Comparison of ENCODE assay signal across 11 cellular contexts in genomic region chr19:8459520-8460260, GRCh38. TPM values are rescaled to one million over a fixed set of nuclear protein-coding genes. Genes with fewer than 3 reads are reported as not detected.
DNase-seq lines count a peak whose midpoint lies in the region; ATAC-seq, FAIRE-seq and TF ChIP-seq lines count a peak whose summit lies in the region.
"Had no signal": no experiment of that assay in that cellular context is flagged by ENCODE, and none has a peak within 500 bp of the region (broad histone marks: within the 10 kb centered on the region; RNA-seq: fewer than 3 reads in every experiment).

No MANE protein-coding gene starts in this region.

- TF ChIP-seq POLR2A in GM12892 (IDR thresholded peaks at IDR 0.05; ENCODE audit: low read depth, low read length): no peak

- peaks cover 97% of the 10 kb centered on the region for H3K79me2 ChIP-seq in osteoblast (ENCODE audit: insufficient read depth, low read length)

- FAIRE-seq in GM12892 (lab: Jason Lieb, UNC): no peak

- no peak for DNase-seq in SK-N-MC (ENCODE audit: low read depth, low spot score)
- DNase-seq in fibroblast of the aortic adventitia (ENCODE audit: low read depth): peak; percentile 71
- no peak for DNase-seq in osteoblast (ENCODE audit: insufficient read length, low spot score, missing footprints)
- DNase-seq in GM12892 (ENCODE audit: insufficient read length): no peak
- DNase-seq in cerebellum (ENCODE audit: low spot score): no peak
- no peak for DNase-seq in GM13976 (ENCODE audit: low spot score)
- DNase-seq: dorsolateral prefrontal cortex, MM.1S had no signal

- no peak overlapping the region for H2AFZ ChIP-seq in osteoblast (ENCODE audit: low read length)

- H3K36me3 ChIP-seq in BLaER1 treated with 17β-estradiol and CSF1 and Interleukin-3, amounts not matched to agents 10 nM and 100 nM: peaks cover 89 to 100% (median 100%) of the 10 kb centered on the region in 11 experiments
- H3K36me3 ChIP-seq in SK-N-MC (ENCODE audit: insufficient read depth, low read length): peaks cover 98% of the 10 kb centered on the region
- H3K36me3 ChIP-seq in osteoblast (ENCODE audit: insufficient read depth, low read length): peaks cover 52% of the 10 kb centered on the region

- H3K27ac ChIP-seq in BLaER1 treated with 17β-estradiol and CSF1 and Interleukin-3, amounts not matched to agents 10 nM and 100 nM: 0 out of 22 replicates have a peak overlapping the region, but pooled peaks of 1 of the 11 experiments have one; percentile 5
- H3K27ac ChIP-seq in SK-N-MC (peak overlapping the region; percentile 80), osteoblast (ENCODE audit: low read depth, low read length) (peak overlapping the region; percentile 91)

- in situ Hi-C loops in GM13976 (cut with MboI; ENCODE audit: low sequenced_read_pairs, unreplicated experiment): no loop called here

- no peak overlapping the region for H3K4me3 ChIP-seq in BLaER1 treated with 17β-estradiol and CSF1 and Interleukin-3, amounts not matched to agents 10 nM and 100 nM
- H3K4me3 ChIP-seq in SK-N-MC (peak overlapping the region; percentile 59), fibroblast of the aortic adventitia (ENCODE audit: low read depth, low read length) (no peak overlapping the region), osteoblast (ENCODE audit: insufficient read depth, low read length) (peak overlapping the region; percentile 49)

- no peaks in the 10 kb centered on the region for H3K27me3 ChIP-seq in BLaER1 treated with 17β-estradiol and CSF1 and Interleukin-3, amounts not matched to agents 10 nM and 100 nM
- H3K27me3 ChIP-seq in osteoblast (ENCODE audit: insufficient read depth, low read length): no peaks in the 10 kb centered on the region
- H3K27me3 ChIP-seq: dorsolateral prefrontal cortex had no signal

- H3K4me1 ChIP-seq in BLaER1 treated with 17β-estradiol and CSF1 and Interleukin-3, amounts not matched to agents 10 nM and 100 nM: peaks cover 21 to 56% (median 40%) of the 10 kb centered on the region in 10 experiments
- H3K4me1 ChIP-seq in osteoblast (ENCODE audit: insufficient read depth, low read length): peaks cover 37% of the 10 kb centered on the region

- ATAC-seq in HG03442 (IDR thresholded peaks at IDR 0.05; ENCODE audit: unreplicated experiment): no peak

- TF ChIP-seq CTCF in fibroblast of the aortic adventitia (IDR thresholded peaks at IDR 0.05; ENCODE audit: insufficient read depth, low read length) (no peak), osteoblast (IDR thresholded peaks at IDR 0.05; ENCODE audit: extremely low read depth, low read depth, low read length) (no peak), GM13976 (IDR thresholded peaks at IDR 0.05; ENCODE audit: borderline replicate concordance, control extremely low read depth, extremely low read depth, insufficient read depth, missing control alignments) (no peak)

- peak overlapping the region in 3 of 11 experiments; percentile 8 to 14 (median 10); a peak in 1 of 22 replicates for H3K9ac ChIP-seq in BLaER1 treated with 17β-estradiol and CSF1 and Interleukin-3, amounts not matched to agents 10 nM and 100 nM
- peak overlapping the region; percentile 43 for H3K9ac ChIP-seq in SK-N-MC (ENCODE audit: insufficient read length)

- H4K20me1 ChIP-seq in BLaER1 treated with 17β-estradiol and CSF1 and Interleukin-3, amounts not matched to agents 10 nM and 100 nM: peaks cover 100% of the 10 kb centered on the region in 11 experiments
- H4K20me1 ChIP-seq in osteoblast (ENCODE audit: insufficient read depth, low read length): peaks cover 83% of the 10 kb centered on the region

- peak overlapping the region; percentile 7 to 57 (median 27); a peak in 17 of 22 replicates for H3K4me2 ChIP-seq in BLaER1 treated with 17β-estradiol and CSF1 and Interleukin-3, amounts not matched to agents 10 nM and 100 nM
- peak overlapping the region; percentile 82 for H3K4me2 ChIP-seq in osteoblast (ENCODE audit: insufficient read depth, low read length)

- H3K9me3 ChIP-seq in BLaER1 treated with 17β-estradiol and CSF1 and Interleukin-3, amounts not matched to agents 10 nM and 100 nM (replicated peaks in 1 of 11): no peaks in the 10 kb centered on the region
- H3K9me3 ChIP-seq in SK-N-MC (ENCODE audit: low read depth, low read length): no peaks in the 10 kb centered on the region
- H3K9me3 ChIP-seq in osteoblast (ENCODE audit: low read depth, low read length): no peaks in the 10 kb centered on the region

RNA-seq across cellular contexts. Expression of gene HNRNPM, which starts 14.9 kb away (rescaled TPM):
- 41.8 and 53.6 TPM in 2 replicates for total RNA-seq in fibroblast of the aortic adventitia (ENCODE audit: low replicate concordance)
- total RNA-seq in osteoblast: 37.7 and 39.4 TPM in 2 replicates
- 159 TPM for polyA plus RNA-seq in GM12892 (2012; ENCODE audit: missing spikeins)
- total RNA-seq in cerebellum: 79.7 TPM

RNA-seq across cellular contexts. Expression of gene PRAM1, which starts 42.8 kb away (rescaled TPM):
- total RNA-seq in fibroblast of the aortic adventitia (ENCODE audit: low replicate concordance): not detected in 2 replicates
- total RNA-seq in osteoblast: under 0.01 TPM in 1 of 2 replicates, not detected in the other
- 0.15 TPM for polyA plus RNA-seq in GM12892 (2012; ENCODE audit: missing spikeins)
- total RNA-seq in cerebellum: 0.18 TPM
- total RNA-seq: G401 had no signal

RNA-seq across cellular contexts. Expression of gene MARCHF2, which starts 46.6 kb away (rescaled TPM):
- 11.1 and 68.2 TPM in 2 replicates for total RNA-seq in fibroblast of the aortic adventitia (ENCODE audit: low replicate concordance)
- total RNA-seq in osteoblast: 69.8 and 72.5 TPM in 2 replicates
- polyA plus RNA-seq in GM12892 (2012; ENCODE audit: missing spikeins): 10.5 TPM
- total RNA-seq in cerebellum: 30.1 TPM

RNA-seq across cellular contexts. Expression of gene ZNF414, which starts 54.3 kb away (rescaled TPM):
- 4.4 and 6.4 TPM in 2 replicates for total RNA-seq in fibroblast of the aortic adventitia (ENCODE audit: low replicate concordance)
- total RNA-seq in osteoblast: 2.9 and 6.9 TPM in 2 replicates
- 2.7 TPM for polyA plus RNA-seq in GM12892 (2012; ENCODE audit: missing spikeins)
- 5.0 TPM for total RNA-seq in cerebellum
- total RNA-seq: G401 had no signal

Comparison
In these comparisons a context has a peak if more than half of its experiments do, and no peak if none do; other contexts are left out.
1. H3K4me3 ChIP-seq: peak in SK-N-MC (single experiment) and osteoblast (single experiment); none in BLaER1 treated with 17β-estradiol and CSF1 and Interleukin-3, amounts not matched to agents 10 nM and 100 nM (0 of 10) and fibroblast of the aortic adventitia (single experiment).